ENCODE assay signal across 8 cellular contexts in genomic region chr7:44309271-44310091, GRCh38.
A peak's percentile ranks its signal among the peaks of the same experiment; 100 is the strongest.
DNase-seq lines count a peak whose midpoint lies in the region; ATAC-seq and TF ChIP-seq lines count a peak whose summit lies in the region.

No MANE protein-coding gene starts in this region.

- ATAC-seq in HG02763 (IDR thresholded peaks at IDR 0.05; ENCODE audit: unreplicated experiment) (no peak), HG03565 (IDR thresholded peaks at IDR 0.05; ENCODE audit: unreplicated experiment) (no peak)

- TF ChIP-seq CTCF in choroid plexus epithelial cell (conservative IDR thresholded peaks at IDR 0.05; ENCODE audit: low read depth, low read length), result no peak

- DNase-seq in EL (peak; percentile 60), NCI-H510A (lab: John Stamatoyannopoulos, UW) (peak; percentile 43), choroid plexus epithelial cell (ENCODE audit: low read depth) (peak; percentile 59), left kidney (ENCODE audit: low read depth, low spot score) (peak; percentile 88), NCI-H187 treated with DMSO at 0.1 percent for 48 hours (lab: John Stamatoyannopoulos, UW) (no peak)
- DNase-seq in stimulated activated CD4-positive, alpha-beta T cell treated with anti-CD3 and anti-CD28 coated beads, Interleukin-1b, Interleukin-23, amount 100 ng/mL, for 48 hours, result peak; percentile 41

- H3K4me3 ChIP-seq in choroid plexus epithelial cell (ENCODE audit: low read depth, low read length), result peak overlapping the region; percentile 48
